Comparison of ENCODE assay signal across 27 cellular contexts in the genomic region with DNA sequence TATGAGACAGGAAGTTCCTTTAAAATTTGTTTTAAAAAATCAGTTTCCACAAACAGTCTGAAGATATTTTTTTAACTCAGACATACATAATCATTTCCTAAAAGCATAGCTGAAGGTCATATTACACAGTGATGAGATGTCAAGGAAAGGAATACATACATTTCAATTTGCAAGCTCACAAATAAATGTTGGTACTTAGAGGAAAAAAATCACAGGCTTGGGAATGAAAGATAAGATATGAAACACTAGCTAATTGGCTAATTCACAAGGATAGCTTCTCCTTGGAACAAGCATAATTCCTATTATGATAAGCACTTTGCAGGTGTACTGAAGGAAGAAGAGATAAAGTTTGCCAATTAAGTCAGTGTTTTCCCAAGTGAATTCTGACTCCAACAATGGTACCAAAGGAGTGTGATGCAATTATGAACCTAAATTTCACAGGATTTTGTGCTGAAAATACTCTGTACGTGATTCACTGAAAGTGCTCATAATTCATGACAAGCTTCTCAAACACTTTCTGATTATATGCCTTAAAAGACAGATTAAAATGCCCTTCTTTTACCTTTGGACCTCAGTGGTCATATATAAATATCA.
DNase-seq lines count a peak whose midpoint lies in the region; ATAC-seq, FAIRE-seq and TF ChIP-seq lines count a peak whose summit lies in the region.
"Had no signal": no experiment of that assay in that cellular context is flagged by ENCODE, and none has a peak within 500 bp of the region (broad histone marks: within the 10 kb centered on the region; RNA-seq: fewer than 3 reads in every experiment).

No MANE protein-coding gene starts in this region.

- TF ChIP-seq RAD21 in GM12878 (IDR thresholded peaks at IDR 0.05; ENCODE audit: insufficient read depth, low read depth, low read length) = no peak

- WGBS in GM12878 (ENCODE audit: insufficient coverage, insufficient replicate concordance, low lambda C conversion rate, missing lambda C conversion rate) = 50% methylated on average over 1 of the region's 1 CpG

- no TSS peak for BruUV-seq in GM12878 (replicated peaks; lab: Mats Ljungman, UMichigan)

- in situ Hi-C loops in GM12878 (cut with MboI) = no loop called here

- peak overlapping the region; percentile 39; the same call in 1 of the 2 replicates for H3K4me2 ChIP-seq in GM12878 (ENCODE audit: control insufficient read depth, insufficient read depth)

- no peaks in the 10 kb centered on the region for H3K79me2 ChIP-seq in GM12878 (ENCODE audit: control insufficient read depth, insufficient read depth, low read length)

- no peak overlapping the region for H3K27ac Mint-ChIP-seq in CD14-positive monocyte
- H3K27ac Mint-ChIP-seq: activated naive CD4-positive, alpha-beta T cell treated with anti-CD3 and anti-CD28 coated beads, Interleukin-2, amount 10 ng/mL, durations not matched to agents 7 days and 5 days; CD4-positive, alpha-beta T cell; HFFc6; mesothelial cell of epicardium; nephron; stimulated activated naive CD8-positive, alpha-beta T cell treated with anti-CD3 and anti-CD28 coated beads, Interleukin-15, amount 100 ng/mL, for 72 hours; type B pancreatic cell had no signal

- FAIRE-seq in GM12878 (lab: Jason Lieb, UNC) (peak; percentile 62), HTR-8/SVneo (lab: Jason Lieb, UNC) (no peak)

- RAD21 ChIA-PET in GM12878 (lab: Charles Lee; ENCODE audit: unreplicated experiment) = interaction anchor here (0.6 to 1.4 kb wide), 3 partner anchors 12 to 60 kb away, joined by 3 to 5 read pairs (median 4); no protein-coding TSS in a partner anchor

- intact Hi-C loops in GM12878 (cut with micrococcal nuclease; ENCODE audit: unreplicated experiment) (no loop called here), CD14-positive monocyte (cut with micrococcal nuclease) (no loop called here)

- POLR2A ChIA-PET in GM12878 (lab: Charles Lee) = interaction anchor here (0.5 to 0.9 kb wide), 2 partner anchors 115 to 282 kb away, joined by 3 read pairs; a partner anchor contains a TSS

- no peaks in the 10 kb centered on the region for H3K4me1 Mint-ChIP-seq in CD14-positive monocyte
- H3K4me1 Mint-ChIP-seq: activated naive CD4-positive, alpha-beta T cell treated with anti-CD3 and anti-CD28 coated beads, Interleukin-2, amount 10 ng/mL, durations not matched to agents 7 days and 5 days; nephron; stimulated activated naive CD8-positive, alpha-beta T cell treated with anti-CD3 and anti-CD28 coated beads, Interleukin-15, amount 100 ng/mL, for 72 hours had no signal

- peak overlapping the region; percentile 41 for H2AFZ ChIP-seq in GM12878 (ENCODE audit: control insufficient read depth, low read depth, low read length)

- TF ChIP-seq EP300 in GM12878 (IDR thresholded peaks at IDR 0.05; ENCODE audit: borderline replicate concordance in 1 of 2, control insufficient read depth in 1 of 2, low read depth in 2 of 2, low read length in 2 of 2) = no peak

- H3K4me3 ChIP-seq in AG10803 (ENCODE audit: low read length) = no peak overlapping the region
- H3K4me3 ChIP-seq in GM12878 = peak overlapping the region; percentile 46; the same call in 1 of the 2 replicates
- no peak overlapping the region for H3K4me3 ChIP-seq in fibroblast of villous mesenchyme (ENCODE audit: low read depth, low read length)
- H3K4me3 ChIP-seq: coronary artery had no signal

- TF ChIP-seq POLR2A in GM12878 (IDR thresholded peaks at IDR 0.05; ENCODE audit: low read depth, low read length) = no peak

- no peaks in the 10 kb centered on the region for H4K20me1 ChIP-seq in GM12878 (ENCODE audit: control insufficient read depth, insufficient read depth)

- DNase-seq in AG10803 (ENCODE audit: low read depth) (peak; percentile 41), NCI-H226 (peak; percentile 14), GM12878 (ENCODE audit: low read depth, low spot score) (no peak), fibroblast of villous mesenchyme (ENCODE audit: low read depth) (peak; percentile 11), CD14-positive monocyte (ENCODE audit: low spot score) (no peak), NCI-H526 (lab: John Stamatoyannopoulos, UW) (no peak), HTR-8/SVneo (ENCODE audit: insufficient read length, low spot score) (no peak)
- DNase-seq in activated naive CD4-positive, alpha-beta T cell (lab: John Stamatoyannopoulos, UW) = no peak
- DNase-seq: activated CD4-positive, alpha-beta T cell treated with anti-CD3 and anti-CD28 coated beads, Interleukin-2, amount 50 U/mL, for 48 hours; activated naive CD4-positive, alpha-beta T cell treated with anti-CD3 and anti-CD28 coated beads, Interleukin-2, amount 10 ng/mL, durations not matched to agents 7 days and 5 days; activated T-cell treated with anti-CD3 and anti-CD28 coated beads, Interleukin-2, amount 50 U/mL, for 1 hour; CD4-positive, alpha-beta T cell; DMS153; HFFc6; KBM-7; MV-4-11; NCI-H2029 treated with DMSO at 0.1 percent for 48 hours; NCI-H524; SHP77; stimulated activated CD4-positive, alpha-beta T cell treated with anti-CD3 and anti-CD28 coated beads, Interleukin-2, amount 100 ng/mL, for 24 hours; stimulated activated naive CD8-positive, alpha-beta T cell treated with anti-CD3 and anti-CD28 coated beads, Interleukin-15, amount 100 ng/mL, for 72 hours had no signal

- no peak overlapping the region for H3K9ac ChIP-seq in GM12878 (ENCODE audit: control insufficient read depth, insufficient read depth, low read length)

- no peaks in the 10 kb centered on the region for H3K36me3 Mint-ChIP-seq in CD14-positive monocyte
- H3K36me3 Mint-ChIP-seq: activated naive CD4-positive, alpha-beta T cell treated with anti-CD3 and anti-CD28 coated beads, Interleukin-2, amount 10 ng/mL, durations not matched to agents 7 days and 5 days; mesothelial cell of epicardium; type B pancreatic cell had no signal

- H3K9me3 ChIP-seq in GM12878 (replicated peaks; ENCODE audit: control insufficient read depth, insufficient read depth, low read length) = no peaks in the 10 kb centered on the region; the same call in 2 of the 3 replicates

- H3K27me3 ChIP-seq in GM12878 (replicated peaks in 1 of 2; ENCODE audit: control insufficient read depth in 2 of 2, insufficient read depth in 2 of 2, low read length in 1 of 2) = no peaks in the 10 kb centered on the region

- no peak for TF ChIP-seq CTCF in AG10803 (conservative IDR thresholded peaks at IDR 0.05; ENCODE audit: low read length)
- TF ChIP-seq CTCF in GM12878 (IDR thresholded peaks at IDR 0.05 in 2 of 3, conservative IDR thresholded peaks at IDR 0.05 in 1 of 3; ENCODE audit: control insufficient read depth in 2 of 3, extremely low read depth in 1 of 3, insufficient read depth in 1 of 3, low read depth in 3 of 3, low read length in 3 of 3) = no peak
- no peak for TF ChIP-seq CTCF in fibroblast of villous mesenchyme (IDR thresholded peaks at IDR 0.05; ENCODE audit: insufficient read depth, low read depth, low read length)
- TF ChIP-seq CTCF in CD14-positive monocyte (IDR thresholded peaks at IDR 0.05) = no peak

- H3K4me1 ChIP-seq in GM12878 (ENCODE audit: control insufficient read depth, insufficient read depth, low read length) = peaks cover 16% of the 10 kb centered on the region

- SMC1A ChIA-PET in GM12878 (lab: Charles Lee; ENCODE audit: uncharacterized antibody, unreplicated experiment) = interaction anchor here (0.7 to 1.2 kb wide), 6 partner anchors 10 to 419 kb away, joined by 3 to 7 read pairs (median 3); no protein-coding TSS in a partner anchor

- peaks cover 0 to 2% (median 0%) of the 10 kb centered on the region in 7 donors for H3K9me3 Mint-ChIP-seq in CD14-positive monocyte
- H3K9me3 Mint-ChIP-seq: activated naive CD4-positive, alpha-beta T cell treated with anti-CD3 and anti-CD28 coated beads, Interleukin-2, amount 10 ng/mL, durations not matched to agents 7 days and 5 days; CD4-positive, alpha-beta T cell; stimulated activated naive CD8-positive, alpha-beta T cell treated with anti-CD3 and anti-CD28 coated beads, Interleukin-15, amount 100 ng/mL, for 72 hours; type B pancreatic cell had no signal

- no peak overlapping the region for H3K4me3 Mint-ChIP-seq in CD14-positive monocyte
- H3K4me3 Mint-ChIP-seq: activated naive CD4-positive, alpha-beta T cell treated with anti-CD3 and anti-CD28 coated beads, Interleukin-2, amount 10 ng/mL, durations not matched to agents 7 days and 5 days; CD4-positive, alpha-beta T cell; HFFc6; mesothelial cell of epicardium; nephron; stimulated activated naive CD8-positive, alpha-beta T cell treated with anti-CD3 and anti-CD28 coated beads, Interleukin-15, amount 100 ng/mL, for 72 hours; type B pancreatic cell had no signal

- peaks cover 3 to 24% (median 7%) of the 10 kb centered on the region in 3 donors for H3K27me3 Mint-ChIP-seq in CD14-positive monocyte (ENCODE audit: low read depth in 3 of 3)
- H3K27me3 Mint-ChIP-seq: type B pancreatic cell had no signal

- H3K27ac ChIP-seq in GM12878 (ENCODE audit: control insufficient read depth, insufficient read depth) = no peak overlapping the region; the same call in 1 of the 2 replicates
- H3K27ac ChIP-seq: coronary artery, VCaP had no signal

- ATAC-seq in GM12878 = no peak
- ATAC-seq: left lobe of liver; stimulated activated naive CD8-positive, alpha-beta T cell treated with anti-CD3 and anti-CD28 coated beads, Interleukin-15, amount 100 ng/mL, for 72 hours had no signal

- no peaks in the 10 kb centered on the region for H3K36me3 ChIP-seq in GM12878 (ENCODE audit: control insufficient read depth in 2 of 2, insufficient read depth in 2 of 2, low read length in 1 of 2)

- CTCF ChIA-PET in GM12878 (lab: Yijun Ruan, JAX) = interaction anchor here (0.8 to 1.5 kb wide), 6 partner anchors 8 to 178 kb away, joined by 3 to 4 read pairs (median 4); no protein-coding TSS in a partner anchor

TF ChIP-seq in GM12878, 131 proteins besides CTCF, POLR2A, EP300 and RAD21 (continues in another document):
- TF ChIP-seq HDAC2 (IDR thresholded peaks at IDR 0.05) = no peak

Comparison
In these comparisons a context has a peak if more than half of its experiments do, and no peak if none do; other contexts are left out.
1. DNase-seq: peak in AG10803 (single experiment), NCI-H226 (single experiment) and fibroblast of villous mesenchyme (single experiment); none in GM12878 (single experiment), CD14-positive monocyte (single experiment), activated naive CD4-positive, alpha-beta T cell (0 of 4), NCI-H526 (0 of 2) and HTR-8/SVneo (single experiment).